ENCODE assay signal across 8 cellular contexts in the genomic region with DNA sequence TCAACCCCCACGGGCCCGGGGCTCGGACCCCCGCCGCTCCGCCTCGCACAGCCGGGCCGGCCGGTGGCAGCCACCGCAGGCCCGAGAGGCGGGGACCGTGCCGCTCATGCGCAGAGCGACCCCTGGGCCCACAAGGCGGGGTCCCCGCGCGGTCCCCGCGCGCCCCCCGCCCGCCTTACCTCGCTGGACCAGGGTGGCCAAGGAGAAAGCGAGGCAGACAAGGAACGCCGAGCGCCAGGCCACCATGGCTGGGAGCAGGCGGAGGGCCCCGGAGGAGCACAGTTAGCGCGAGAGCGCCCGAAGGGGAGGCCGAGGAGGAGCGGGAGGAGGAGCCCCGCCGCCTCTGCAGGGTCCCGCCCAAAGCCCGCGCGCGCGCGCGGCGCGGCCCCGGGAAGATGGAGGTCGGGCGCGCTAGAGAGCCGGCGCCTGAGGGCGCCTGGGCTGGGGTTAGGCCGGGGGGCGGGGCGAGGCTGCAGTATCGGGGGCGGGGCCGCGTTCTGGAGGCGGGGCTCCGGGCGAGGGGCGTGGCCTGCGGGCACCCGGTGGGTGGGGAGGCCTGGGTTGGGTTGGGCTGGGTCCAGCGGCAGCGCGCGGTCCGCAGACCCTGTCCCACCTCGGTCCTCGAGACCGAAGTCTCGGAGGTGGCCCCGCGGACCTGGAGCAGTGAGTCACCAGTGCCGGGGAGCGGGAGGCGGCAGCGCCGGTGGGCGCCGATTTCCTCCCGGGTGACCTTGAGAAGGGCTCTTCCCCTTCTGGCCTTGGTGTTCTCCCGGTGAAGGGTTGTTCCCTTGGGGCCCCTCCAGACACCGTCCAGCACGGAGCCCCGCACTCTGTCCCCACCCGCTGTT. TPM values are rescaled to one million over a fixed set of nuclear protein-coding genes. Genes with fewer than 3 reads are reported as not detected.
DNase-seq lines count a peak whose midpoint lies in the region; ATAC-seq and TF ChIP-seq lines count a peak whose summit lies in the region.

Gene CD99L2, minus strand, starts transcription at position 326 of the 848 bp plus-strand sequence. Its CDS starts 80 bp downstream, at position 246.

- H3K4me1 ChIP-seq in RWPE2 (ENCODE audit: insufficient read depth, poor library complexity, severe bottlenecking): no peaks in the 10 kb centered on the region

- no peaks in the 10 kb centered on the region for H3K36me3 Mint-ChIP-seq in natural killer cell treated with Interleukin-12 subunit alpha and Interleukin-12 subunit beta and Interleukin-15 and Interleukin-18, amount 100 ng/mL, for 72 hours

- peak; percentile 92 for ATAC-seq in RWPE2 (ENCODE audit: low read depth)
- ATAC-seq in natural killer cell treated with Interleukin-12 subunit alpha and Interleukin-12 subunit beta and Interleukin-15 and Interleukin-18, amount 100 ng/mL, for 72 hours: peak; percentile 98 to 99

- H3K27ac ChIP-seq in RWPE2 (ENCODE audit: poor library complexity, severe bottlenecking): no peak within 1 kb of the TSS

- H3K27me3 Mint-ChIP-seq in natural killer cell treated with Interleukin-12 subunit alpha and Interleukin-12 subunit beta and Interleukin-15 and Interleukin-18, amount 100 ng/mL, for 72 hours: peaks cover 0 to 14% of the 10 kb centered on the region in 2 donors

- no peaks in the 10 kb centered on the region for H3K9me3 Mint-ChIP-seq in natural killer cell treated with Interleukin-12 subunit alpha and Interleukin-12 subunit beta and Interleukin-15 and Interleukin-18, amount 100 ng/mL, for 72 hours

- peak within 1 kb of the TSS; percentile 62 for H3K4me3 ChIP-seq in LNCaP clone FGC (ENCODE audit: low read depth, low read length)
- H3K4me3 ChIP-seq in RWPE2 (ENCODE audit: severe bottlenecking): peak within 1 kb of the TSS; percentile 95

- peak within 1 kb of the TSS; percentile 36 to 51 for H3K27ac Mint-ChIP-seq in natural killer cell treated with Interleukin-12 subunit alpha and Interleukin-12 subunit beta and Interleukin-15 and Interleukin-18, amount 100 ng/mL, for 72 hours

- no peaks in the 10 kb centered on the region for H3K9me3 ChIP-seq in RWPE2 (ENCODE audit: severe bottlenecking)

- no peaks in the 10 kb centered on the region for H3K27me3 ChIP-seq in RWPE2 (ENCODE audit: insufficient read depth, poor library complexity, severe bottlenecking)

- no peak for TF ChIP-seq CTCF in LNCaP clone FGC (IDR thresholded peaks at IDR 0.05; ENCODE audit: control insufficient read depth, extremely low read depth, insufficient read depth)
- no peak for TF ChIP-seq CTCF in RWPE2 (IDR thresholded peaks at IDR 0.05; ENCODE audit: poor library complexity, severe bottlenecking)

- H3K36me3 ChIP-seq in RWPE2 (ENCODE audit: low read depth): no peaks in the 10 kb centered on the region

- DNase-seq in EH (ENCODE audit: low read depth) (peak; percentile 87), GOT3 (lab: John Stamatoyannopoulos, UW) (peak; percentile 56), LNCaP clone FGC (ENCODE audit: low read depth) (peak; percentile 27), RWPE2 (ENCODE audit: low spot score) (peak; percentile 77), fibroblast of peridontal ligament (ENCODE audit: extremely low read depth) (peak; percentile 72)
- DNase-seq in activated T-helper 9 cell treated with anti-CD3 and anti-CD28 coated beads, Interleukin-2, amount 50 U/mL, for 16 hours (ENCODE audit: low read depth): peak; percentile 84
- peak; percentile 90 for DNase-seq in natural killer cell treated with Interleukin-12 subunit alpha and Interleukin-12 subunit beta and Interleukin-15 and Interleukin-18, amount 100 ng/mL, for 72 hours (ENCODE audit: low spot score)
- peak; percentile 78 to 89 (median 87) for DNase-seq in stimulated activated naive CD4-positive, alpha-beta T cell (lab: John Stamatoyannopoulos, UW)

- peak within 1 kb of the TSS; percentile 82 for H3K4me3 Mint-ChIP-seq in natural killer cell treated with Interleukin-12 subunit alpha and Interleukin-12 subunit beta and Interleukin-15 and Interleukin-18, amount 100 ng/mL, for 72 hours

- peaks cover 3 to 9% of the 10 kb centered on the region in 2 donors for H3K4me1 Mint-ChIP-seq in natural killer cell treated with Interleukin-12 subunit alpha and Interleukin-12 subunit beta and Interleukin-15 and Interleukin-18, amount 100 ng/mL, for 72 hours (ENCODE audit: low read depth in 2 of 2)

RNA-seq across cellular contexts. Expression of gene CD99L2, which starts in this region (rescaled TPM):
- total RNA-seq in natural killer cell treated with Interleukin-12 subunit alpha and Interleukin-12 subunit beta and Interleukin-15 and Interleukin-18, amount 100 ng/mL, for 72 hours: 10 to 100 TPM; 23.8 to 25.7 TPM

Comparison
In these comparisons a context has a peak if more than half of its experiments do, and no peak if none do; other contexts are left out.
1. DNase-seq: peak in every context shown above with its lines; median percentile 90 in natural killer cell treated with Interleukin-12 subunit alpha and Interleukin-12 subunit beta and Interleukin-15 and Interleukin-18, amount 100 ng/mL, for 72 hours; 87 in EH; 87 in stimulated activated naive CD4-positive, alpha-beta T cell; 84 in activated T-helper 9 cell treated with anti-CD3 and anti-CD28 coated beads, Interleukin-2, amount 50 U/mL, for 16 hours; 77 in RWPE2; 72 in fibroblast of peridontal ligament; 56 in GOT3; 27 in LNCaP clone FGC.